1 cellular context compared by ENCODE assay signal in genomic region chr16:1122031-1122765, GRCh38.
TF ChIP-seq lines count a peak whose summit lies in the region.

No MANE protein-coding gene starts in this region.

TF ChIP-seq in H1, 55 proteins besides CTCF, POLR2A, EP300 and RAD21:
- no peak for TF ChIP-seq BACH1 (IDR thresholded peaks at IDR 0.05; ENCODE audit: low read length)
- no peak for TF ChIP-seq JUND (IDR thresholded peaks at IDR 0.05; ENCODE audit: low read length)
- no peak for TF ChIP-seq ASH2L (IDR thresholded peaks at IDR 0.05; ENCODE audit: low read length)
- TF ChIP-seq SIX5 (IDR thresholded peaks at IDR 0.05; ENCODE audit: low read depth, low read length), result no peak
- TF ChIP-seq RBBP5 (IDR thresholded peaks at IDR 0.05; ENCODE audit: borderline replicate concordance, low read depth, low read length), result no peak
- no peak for TF ChIP-seq SIN3A (conservative IDR thresholded peaks at IDR 0.05 in 1 of 2, IDR thresholded peaks at IDR 0.05 in 1 of 2; ENCODE audit: low read depth in 1 of 2, low read length in 2 of 2)
- TF ChIP-seq CHD1 (IDR thresholded peaks at IDR 0.05; ENCODE audit: low read depth, low read length), result no peak
- TF ChIP-seq RNF2 (IDR thresholded peaks at IDR 0.05; ENCODE audit: borderline replicate concordance, low read depth, low read length, missing control alignments, poor library complexity, severe bottlenecking), result no peak
- TF ChIP-seq HDAC6 (IDR thresholded peaks at IDR 0.05; ENCODE audit: low read depth, low read length), result no peak
- no peak for TF ChIP-seq KDM5A (IDR thresholded peaks at IDR 0.05; ENCODE audit: low read length)
- no peak for TF ChIP-seq JUN (IDR thresholded peaks at IDR 0.05; ENCODE audit: low read depth, low read length)
